18 cellular contexts compared by ENCODE assay signal in genomic region chrX:110241816-110242215, GRCh38.
DNase-seq lines count a peak whose midpoint lies in the region; ATAC-seq, FAIRE-seq and TF ChIP-seq lines count a peak whose summit lies in the region.
"Had no signal": no experiment of that assay in that cellular context is flagged by ENCODE, and none has a peak within 500 bp of the region (broad histone marks: within the 10 kb centered on the region; RNA-seq: fewer than 3 reads in every experiment).

No MANE protein-coding gene starts in this region.

- H3K36me3 Mint-ChIP-seq in GM23338 (ENCODE audit: low read depth) = peaks cover 8% of the 10 kb centered on the region; the same call in 2 of the 3 replicates

- H3F3A ChIP-seq in GM23338 (replicated peaks; ENCODE audit: low read depth) = no peaks in the 10 kb centered on the region

- H3K4me1 ChIP-seq in GM23338 (ENCODE audit: insufficient read depth) (peaks cover 35% of the 10 kb centered on the region), adipocyte (ENCODE audit: control insufficient read depth, insufficient read depth, low read length) (no peaks in the 10 kb centered on the region), psoas muscle (no peaks in the 10 kb centered on the region), osteoblast (ENCODE audit: insufficient read depth, low read length) (peaks cover 11% of the 10 kb centered on the region)
- H3K4me1 ChIP-seq: BLaER1 treated with 17β-estradiol and CSF1 and Interleukin-3, amounts not matched to agents 10 nM and 100 nM; parathyroid adenoma had no signal

- WGBS in psoas muscle, 3 donors = 43 to 48% (median 45%) methylated on average over 1 of the region's 1 CpG

- no peaks in the 10 kb centered on the region for H3K9me2 ChIP-seq in GM23338 (ENCODE audit: insufficient read depth)

- H3K4me2 ChIP-seq in GM23338 = no peak overlapping the region
- H3K4me2 ChIP-seq in osteoblast (ENCODE audit: insufficient read depth, low read length) = no peak overlapping the region
- H3K4me2 ChIP-seq: BLaER1 treated with 17β-estradiol and CSF1 and Interleukin-3, amounts not matched to agents 10 nM and 100 nM had no signal

- FAIRE-seq in GM12892 (lab: Jason Lieb, UNC) = no peak

- no peaks in the 10 kb centered on the region for H3K27me3 Mint-ChIP-seq in GM23338 (ENCODE audit: insufficient read depth, low read depth, poor library complexity)
- H3K27me3 Mint-ChIP-seq: activated naive CD8-positive, alpha-beta T cell treated with anti-CD3 and anti-CD28 coated beads, Interleukin-2, amount 10 ng/mL, durations not matched to agents 7 days and 5 days; dendritic cell treated with granulocyte-macrophage colony-stimulating factor and Interleukin-4, amounts not matched to agents 40 ng/mL and 50 ng/mL, for 4 days had no signal

- H4K20me1 ChIP-seq in GM23338 (replicated peaks; ENCODE audit: insufficient read depth) = no peaks in the 10 kb centered on the region
- H4K20me1 ChIP-seq in osteoblast (ENCODE audit: insufficient read depth, low read length) = peaks cover 5% of the 10 kb centered on the region

- H3K79me2 ChIP-seq in GM23338 (replicated peaks; ENCODE audit: insufficient read depth) (peaks cover 58% of the 10 kb centered on the region), osteoblast (ENCODE audit: insufficient read depth, low read length) (peaks cover 32% of the 10 kb centered on the region)
- H3K79me2 ChIP-seq: parathyroid adenoma had no signal

- ATAC-seq in GM23338 (peak; percentile 36; the same call in 2 of the 3 replicates), psoas muscle (peak in 3 of 4 donors; percentile 42 to 79 (median 70)), GM18520 (IDR thresholded peaks at IDR 0.05; ENCODE audit: unreplicated experiment) (no peak), GM19463 (IDR thresholded peaks at IDR 0.05; ENCODE audit: unreplicated experiment) (no peak)

- H3K4me3 ChIP-seq in GM23338 (no peak overlapping the region), adipocyte (ENCODE audit: low read length) (no peak overlapping the region), fibroblast of the aortic adventitia (ENCODE audit: low read depth, low read length) (no peak overlapping the region), psoas muscle (no peak overlapping the region), osteoblast (ENCODE audit: insufficient read depth, low read length) (no peak overlapping the region)
- H3K4me3 ChIP-seq: BLaER1 treated with 17β-estradiol and CSF1 and Interleukin-3, amounts not matched to agents 10 nM and 100 nM had no signal

- no peak overlapping the region for H3K4me3 Mint-ChIP-seq in GM23338
- H3K4me3 Mint-ChIP-seq: activated naive CD8-positive, alpha-beta T cell treated with anti-CD3 and anti-CD28 coated beads, Interleukin-2, amount 10 ng/mL, durations not matched to agents 7 days and 5 days; dendritic cell treated with granulocyte-macrophage colony-stimulating factor and Interleukin-4, amounts not matched to agents 40 ng/mL and 50 ng/mL, for 4 days; HFFc6; T-helper 1 cell treated with Interleukin-12 subunit alpha and Interleukin-12 subunit beta and Interleukin-4 antibody, amounts not matched to agents 30 μg/mL and 1 μg/mL, for 36 hours had no signal

- H3K36me3 ChIP-seq in GM23338 (ENCODE audit: insufficient read depth) (no peaks in the 10 kb centered on the region), adipocyte (ENCODE audit: control insufficient read depth, insufficient read depth, low read length, severe bottlenecking) (no peaks in the 10 kb centered on the region), psoas muscle (ENCODE audit: insufficient read depth in 1 of 2, low read depth in 1 of 2) (no peaks in the 10 kb centered on the region), osteoblast (ENCODE audit: insufficient read depth, low read length) (no peaks in the 10 kb centered on the region)
- H3K36me3 ChIP-seq: BLaER1 treated with 17β-estradiol and CSF1 and Interleukin-3, amounts not matched to agents 10 nM and 100 nM had no signal

- TF ChIP-seq CTCF in GM23338 (conservative IDR thresholded peaks at IDR 0.05; ENCODE audit: low read depth in 2 of 2) = no peak
- TF ChIP-seq CTCF in fibroblast of the aortic adventitia (IDR thresholded peaks at IDR 0.05; ENCODE audit: insufficient read depth, low read length) = no peak
- TF ChIP-seq CTCF in psoas muscle (IDR thresholded peaks at IDR 0.05) = no peak
- no peak for TF ChIP-seq CTCF in osteoblast (IDR thresholded peaks at IDR 0.05; ENCODE audit: extremely low read depth, low read depth, low read length)

- H2AFZ ChIP-seq in GM23338 (no peak overlapping the region), osteoblast (ENCODE audit: low read length) (no peak overlapping the region)
- H2AFZ ChIP-seq: parathyroid adenoma had no signal

- intact Hi-C loops in psoas muscle (cut with DNase I) = no loop called here

- no peaks in the 10 kb centered on the region for H3K9me3 ChIP-seq in adipocyte (ENCODE audit: control insufficient read depth, low read length)
- no peaks in the 10 kb centered on the region for H3K9me3 ChIP-seq in psoas muscle
- no peaks in the 10 kb centered on the region for H3K9me3 ChIP-seq in osteoblast (ENCODE audit: low read depth, low read length)

- TF ChIP-seq POLR2A in GM12892 (IDR thresholded peaks at IDR 0.05; ENCODE audit: low read depth, low read length) = no peak

- H3K9me3 Mint-ChIP-seq in GM23338 = no peaks in the 10 kb centered on the region
- H3K9me3 Mint-ChIP-seq: dendritic cell treated with granulocyte-macrophage colony-stimulating factor and Interleukin-4, amounts not matched to agents 40 ng/mL and 50 ng/mL, for 4 days; HFFc6 had no signal

- peaks cover 52% of the 10 kb centered on the region for H3K4me1 Mint-ChIP-seq in GM23338

- H3K9ac ChIP-seq in adipocyte (ENCODE audit: low read length) = no peak overlapping the region
- H3K9ac ChIP-seq: BLaER1 treated with 17β-estradiol and CSF1 and Interleukin-3, amounts not matched to agents 10 nM and 100 nM; parathyroid adenoma had no signal

- no peak overlapping the region for H3K27ac Mint-ChIP-seq in GM23338
- H3K27ac Mint-ChIP-seq: activated naive CD8-positive, alpha-beta T cell treated with anti-CD3 and anti-CD28 coated beads, Interleukin-2, amount 10 ng/mL, durations not matched to agents 7 days and 5 days; dendritic cell treated with granulocyte-macrophage colony-stimulating factor and Interleukin-4, amounts not matched to agents 40 ng/mL and 50 ng/mL, for 4 days; T-helper 1 cell treated with Interleukin-12 subunit alpha and Interleukin-12 subunit beta and Interleukin-4 antibody, amounts not matched to agents 30 μg/mL and 1 μg/mL, for 36 hours had no signal

- no peaks in the 10 kb centered on the region for H3K27me3 ChIP-seq in GM23338 (ENCODE audit: insufficient read depth)
- H3K27me3 ChIP-seq in adipocyte (replicated peaks; ENCODE audit: control insufficient read depth, insufficient read depth, low read length) = peaks cover 3% of the 10 kb centered on the region
- peaks cover 0 to 2% (median 0%) of the 10 kb centered on the region in 3 donors for H3K27me3 ChIP-seq in psoas muscle (ENCODE audit: insufficient read depth in 3 of 3, low read length in 2 of 3)
- H3K27me3 ChIP-seq in osteoblast (ENCODE audit: insufficient read depth, low read length) = peaks cover 9% of the 10 kb centered on the region

- DNase-seq in GM23338 (ENCODE audit: low spot score) = no peak
- DNase-seq in adipocyte (ENCODE audit: low read depth) = peak; percentile 14
- peak; percentile 65 for DNase-seq in fibroblast of the aortic adventitia (ENCODE audit: low read depth)
- DNase-seq in psoas muscle = no peak
- DNase-seq in GM12892 (ENCODE audit: insufficient read length) = no peak
- DNase-seq in osteoblast (ENCODE audit: insufficient read length, low spot score, missing footprints) = no peak
- DNase-seq: activated naive CD8-positive, alpha-beta T cell treated with anti-CD3 and anti-CD28 coated beads, Interleukin-2, amount 10 ng/mL, durations not matched to agents 7 days and 5 days; activated T-cell treated with anti-CD3 and anti-CD28 coated beads for 4 hours; DND-41; HFFc6; NCI-H774 had no signal

- H3K27ac ChIP-seq in GM23338 (ENCODE audit: low read depth) = no peak overlapping the region
- no peak overlapping the region for H3K27ac ChIP-seq in psoas muscle
- H3K27ac ChIP-seq in osteoblast (ENCODE audit: low read depth, low read length) = no peak overlapping the region
- H3K27ac ChIP-seq: BLaER1 treated with 17β-estradiol and CSF1 and Interleukin-3, amounts not matched to agents 10 nM and 100 nM; parathyroid adenoma; RWPE1 had no signal

TF ChIP-seq in GM23338, 12 proteins besides CTCF, POLR2A, EP300 and RAD21:
- TF ChIP-seq ZNF331 (CRISPR knock-in tag; IDR thresholded peaks at IDR 0.05; ENCODE audit: low read depth) = no peak
- TF ChIP-seq STAT1 (IDR thresholded peaks at IDR 0.05; ENCODE audit: unreplicated experiment) = no peak
- no peak for TF ChIP-seq NANOG (IDR thresholded peaks at IDR 0.05; ENCODE audit: borderline replicate concordance)
- no peak for TF ChIP-seq EZH2phosphoT487 (IDR thresholded peaks at IDR 0.05; ENCODE audit: unreplicated experiment)
- no peak for TF ChIP-seq REST (IDR thresholded peaks at IDR 0.05; ENCODE audit: unreplicated experiment)

Comparison
In these comparisons a context has a peak if more than half of its experiments do, and no peak if none do; other contexts are left out.
1. ATAC-seq: peak in GM23338 (single experiment) and psoas muscle (3 of 4); none in GM18520 (single experiment) and GM19463 (single experiment).
2. DNase-seq: peak in adipocyte (single experiment) and fibroblast of the aortic adventitia (single experiment); none in GM23338 (single experiment), psoas muscle (0 of 2), GM12892 (single experiment) and osteoblast (single experiment).